ENCODE assay signal across 11 cellular contexts in the genomic region with DNA sequence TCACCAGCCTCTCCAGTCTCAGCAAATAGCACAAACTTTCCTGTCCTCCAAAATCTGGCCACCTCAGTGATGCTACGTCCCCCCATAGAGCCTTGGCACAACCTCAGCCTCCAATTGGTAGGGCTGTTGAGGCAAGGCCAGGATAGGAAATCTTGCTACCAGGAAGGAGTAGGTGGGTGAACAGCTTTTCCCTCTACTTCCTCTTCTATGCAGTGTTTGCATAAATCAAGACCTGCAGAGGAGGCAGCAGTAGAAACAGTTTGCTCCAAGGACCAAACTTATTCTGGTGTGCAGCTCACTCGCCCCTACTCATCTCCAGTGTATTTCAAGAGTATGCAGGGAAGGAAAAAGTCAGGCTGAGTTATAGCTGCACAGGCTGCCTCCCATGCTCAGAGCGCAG. TPM values are rescaled to one million over a fixed set of nuclear protein-coding genes. Genes with fewer than 3 reads are reported as not detected.
A peak's percentile ranks its signal among the peaks of the same experiment; 100 is the strongest.
DNase-seq lines count a peak whose midpoint lies in the region; ATAC-seq and TF ChIP-seq lines count a peak whose summit lies in the region.
"Had no signal": no experiment of that assay in that cellular context is flagged by ENCODE, and none has a peak within 500 bp of the region (broad histone marks: within the 10 kb centered on the region; RNA-seq: fewer than 3 reads in every experiment).

No MANE protein-coding gene starts in this region.

- no peaks in the 10 kb centered on the region for H3K27me3 ChIP-seq in CD4-positive, alpha-beta T cell (ENCODE audit: control insufficient read depth, insufficient read depth, low read length)
- H3K27me3 ChIP-seq in neural progenitor cell, result no peaks in the 10 kb centered on the region
- H3K27me3 ChIP-seq: breast epithelium had no signal

- H3K9me3 Mint-ChIP-seq in CD4-positive, alpha-beta T cell, result no peaks in the 10 kb centered on the region
- H3K9me3 Mint-ChIP-seq in central memory CD8-positive, alpha-beta T cell, result no peaks in the 10 kb centered on the region
- H3K9me3 Mint-ChIP-seq in naive B cell, result peaks cover 0 to 5% (median 0%) of the 10 kb centered on the region in 7 donors
- H3K9me3 Mint-ChIP-seq in neural progenitor cell, result peaks cover 2% of the 10 kb centered on the region

- no peak overlapping the region for H2AFZ ChIP-seq in neural progenitor cell (replicated peaks)

- H3F3A ChIP-seq in neural progenitor cell (ENCODE audit: low read depth), result no peaks in the 10 kb centered on the region

- H3K79me2 ChIP-seq in neural progenitor cell (ENCODE audit: low read depth), result no peaks in the 10 kb centered on the region

- no peak overlapping the region for H3K4me2 ChIP-seq in neural progenitor cell

- CTCF ChIA-PET in CD4-positive, alpha-beta T cell (lab: Charles Lee), result interaction anchor here (1.0 to 6.5 kb wide), 2 partner anchors 41 to 183 kb away, joined by 3 to 33 read pairs; no protein-coding TSS in a partner anchor

- no peaks in the 10 kb centered on the region for H3K27me3 Mint-ChIP-seq in CD4-positive, alpha-beta T cell
- no peaks in the 10 kb centered on the region for H3K27me3 Mint-ChIP-seq in central memory CD8-positive, alpha-beta T cell
- H3K27me3 Mint-ChIP-seq in naive B cell (no peaks in the 10 kb centered on the region), neural progenitor cell (ENCODE audit: insufficient read depth, low read depth) (peaks cover 8% of the 10 kb centered on the region)

- POLR2A ChIA-PET in CD4-positive, alpha-beta T cell (lab: Charles Lee), result interaction anchor here (0.6 to 4.6 kb wide), 18 partner anchors 8 to 418 kb away, joined by 3 to 73 read pairs (median 6); a partner anchor contains a TSS

- H4K20me1 ChIP-seq in neural progenitor cell (ENCODE audit: low read depth), result no peaks in the 10 kb centered on the region

- peak overlapping the region; percentile 93 for H3K27ac Mint-ChIP-seq in CD4-positive, alpha-beta T cell
- H3K27ac Mint-ChIP-seq in central memory CD8-positive, alpha-beta T cell (ENCODE audit: low read depth), result peak overlapping the region; percentile 86
- H3K27ac Mint-ChIP-seq in naive B cell, result peak overlapping the region; percentile 90 to 98 (median 96)
- H3K27ac Mint-ChIP-seq in neural progenitor cell, result no peak overlapping the region
- H3K27ac Mint-ChIP-seq: WTC11 had no signal

- peak overlapping the region; percentile 83 for H3K27ac ChIP-seq in CD4-positive, alpha-beta T cell (ENCODE audit: low read depth, low read length)
- H3K27ac ChIP-seq in neural progenitor cell, result no peak overlapping the region

- TF ChIP-seq POLR2A in NB4 (IDR thresholded peaks at IDR 0.05; ENCODE audit: extremely low read depth, insufficient read length), result no peak

- peak; percentile 25 for ATAC-seq in CD4-positive, alpha-beta T cell (ENCODE audit: poor library complexity)
- no peak for ATAC-seq in central memory CD8-positive, alpha-beta T cell (replicated peaks; ENCODE audit: extremely low read depth, poor library complexity, severe bottlenecking)
- peak; percentile 44 to 45 for ATAC-seq in naive B cell (ENCODE audit: low read depth in 2 of 2)
- ATAC-seq: WTC11 had no signal

- no peak overlapping the region for H3K9ac ChIP-seq in neural progenitor cell

- H3K4me3 ChIP-seq in NB4 (ENCODE audit: low read depth, low read length) (no peak overlapping the region), neural progenitor cell (no peak overlapping the region)
- H3K4me3 ChIP-seq: breast epithelium had no signal

- H3K4me1 Mint-ChIP-seq in CD4-positive, alpha-beta T cell (ENCODE audit: low read depth), result peaks cover 55% of the 10 kb centered on the region
- peaks cover 39% of the 10 kb centered on the region for H3K4me1 Mint-ChIP-seq in central memory CD8-positive, alpha-beta T cell
- H3K4me1 Mint-ChIP-seq in naive B cell (peaks cover 38 to 75% (median 69%) of the 10 kb centered on the region in 3 donors), neural progenitor cell (peaks cover 3% of the 10 kb centered on the region)
- H3K4me1 Mint-ChIP-seq: WTC11 had no signal

- peak overlapping the region; percentile 86 for H3K4me3 Mint-ChIP-seq in CD4-positive, alpha-beta T cell
- H3K4me3 Mint-ChIP-seq in central memory CD8-positive, alpha-beta T cell, result peak overlapping the region; percentile 84
- H3K4me3 Mint-ChIP-seq in naive B cell (peak overlapping the region; percentile 86 to 98 (median 94)), neural progenitor cell (no peak overlapping the region)
- H3K4me3 Mint-ChIP-seq: WTC11 had no signal

- intact Hi-C loops in CD4-positive, alpha-beta T cell (cut with DNase I, micrococcal nuclease), result no loop called here

- DNase-seq in CD4-positive, alpha-beta T cell, result no peak
- peak; percentile 74 for DNase-seq in NB4 (ENCODE audit: low read depth)
- DNase-seq in central memory CD8-positive, alpha-beta T cell (ENCODE audit: low spot score in 2 of 2), result no peak
- DNase-seq in naive B cell, result peak; percentile 43
- no peak for DNase-seq in cerebellar cortex (ENCODE audit: low spot score)
- DNase-seq in ureter (ENCODE audit: low spot score), result no peak
- no peak for DNase-seq in stimulated activated naive CD4-positive, alpha-beta T cell treated with Interleukin-2 at 50 U/mL for 16 hours (lab: John Stamatoyannopoulos, UW)
- no peak for DNase-seq in neural progenitor cell (ENCODE audit: low spot score)
- DNase-seq: NCI-H526 treated with DMSO at 0.1 percent for 48 hours had no signal

- no peaks in the 10 kb centered on the region for H3K4me1 ChIP-seq in neural progenitor cell
- H3K4me1 ChIP-seq: breast epithelium had no signal

- H3K36me3 ChIP-seq in neural progenitor cell, result no peaks in the 10 kb centered on the region
- H3K36me3 ChIP-seq: breast epithelium had no signal

- peaks cover 28% of the 10 kb centered on the region for H3K36me3 Mint-ChIP-seq in CD4-positive, alpha-beta T cell (ENCODE audit: low read depth)
- H3K36me3 Mint-ChIP-seq in central memory CD8-positive, alpha-beta T cell (ENCODE audit: insufficient read depth), result peaks cover 7% of the 10 kb centered on the region
- H3K36me3 Mint-ChIP-seq in naive B cell, result no peaks in the 10 kb centered on the region
- H3K36me3 Mint-ChIP-seq in neural progenitor cell, result no peaks in the 10 kb centered on the region
- H3K36me3 Mint-ChIP-seq: WTC11 had no signal

- TF ChIP-seq CTCF in CD4-positive, alpha-beta T cell (IDR thresholded peaks at IDR 0.05), result no peak
- no peak for TF ChIP-seq CTCF in NB4 (IDR thresholded peaks at IDR 0.05; ENCODE audit: low read depth, low read length)
- no peak for TF ChIP-seq CTCF in neural progenitor cell (IDR thresholded peaks at IDR 0.05)

- no peaks in the 10 kb centered on the region for H3K9me3 ChIP-seq in CD4-positive, alpha-beta T cell (ENCODE audit: control insufficient read depth, low read length)
- H3K9me3 ChIP-seq in neural progenitor cell (ENCODE audit: low read depth), result no peaks in the 10 kb centered on the region
- H3K9me3 ChIP-seq: breast epithelium had no signal

RNA-seq across cellular contexts. Expression of a gene that starts 0.7 kb away (rescaled TPM):
- total RNA-seq in CD4-positive, alpha-beta T cell, result 10 to 100 TPM; 42.2 to 43.5 TPM
- polyA plus RNA-seq in naive B cell (ENCODE audit: low read depth in 6 of 6), result 100 to 1,000 TPM in 1 of 6 donors, 10 to 100 TPM in 5; 57.3 to 125 (median 75.1) TPM
- total RNA-seq in ureter (7.0 TPM), neural progenitor cell (ENCODE audit: low replicate concordance) (not detected in 2 replicates)

RNA-seq across cellular contexts. Expression of a gene that starts 15.7 kb away (rescaled TPM):
- total RNA-seq in CD4-positive, alpha-beta T cell, result not detected
- polyA plus RNA-seq in naive B cell (ENCODE audit: low read depth in 6 of 6), result under 1 TPM in 1 of 6 donors, not detected in 5; 0.45 TPM
- not detected for total RNA-seq in ureter
- total RNA-seq in neural progenitor cell (ENCODE audit: low replicate concordance), result not detected in 2 replicates
- total RNA-seq: breast epithelium, WTC11 had no signal

RNA-seq across cellular contexts. Expression of a gene that starts 19.7 kb away (rescaled TPM):
- under 1 TPM; 0.53 to 0.63 TPM for total RNA-seq in CD4-positive, alpha-beta T cell
- polyA plus RNA-seq in naive B cell (ENCODE audit: low read depth in 6 of 6), result under 1 TPM in 4 of 6 donors, not detected in 2; 0.44 to 0.83 (median 0.55) TPM
- total RNA-seq in ureter (not detected), neural progenitor cell (ENCODE audit: low replicate concordance) (0.19 TPM in 1 of 2 replicates, not detected in the other)

RNA-seq across cellular contexts. Expression of a gene that starts 23.0 kb away (rescaled TPM):
- 10 to 100 TPM; 18.9 to 19.4 TPM for total RNA-seq in CD4-positive, alpha-beta T cell
- polyA plus RNA-seq in naive B cell (ENCODE audit: low read depth in 6 of 6), result 10 to 100 TPM; 39.8 to 71.5 (median 48.8) TPM
- total RNA-seq in ureter (15.5 TPM), neural progenitor cell (ENCODE audit: low replicate concordance) (7.3 and 17.0 TPM in 2 replicates)

RNA-seq across cellular contexts. Expression of a gene that starts 23.1 kb away (rescaled TPM):
- total RNA-seq in CD4-positive, alpha-beta T cell, result 10 to 100 TPM; 10.4 to 13.6 TPM
- 10 to 100 TPM; 36.8 to 51.8 (median 49.9) TPM for polyA plus RNA-seq in naive B cell (ENCODE audit: low read depth in 6 of 6)
- 26.6 TPM for total RNA-seq in ureter
- 22.7 and 22.9 TPM in 2 replicates for total RNA-seq in neural progenitor cell (ENCODE audit: low replicate concordance)

Comparison
In these comparisons a context has a peak if more than half of its experiments do, and no peak if none do; other contexts are left out.
1. DNase-seq: peak in NB4 (single experiment) and naive B cell (single experiment); none in CD4-positive, alpha-beta T cell (0 of 10), central memory CD8-positive, alpha-beta T cell (0 of 2), cerebellar cortex (single experiment), ureter (single experiment), stimulated activated naive CD4-positive, alpha-beta T cell treated with Interleukin-2 at 50 U/mL for 16 hours (single experiment) and neural progenitor cell (single experiment).